13 cellular contexts compared by ENCODE assay signal in genomic region chr7:6243168-6243567, GRCh38. TPM values are rescaled to one million over a fixed set of nuclear protein-coding genes. Genes with fewer than 3 reads are reported as not detected.
DNase-seq lines count a peak whose midpoint lies in the region; ATAC-seq and TF ChIP-seq lines count a peak whose summit lies in the region.
"Had no signal": no experiment of that assay in that cellular context is flagged by ENCODE, and none has a peak within 500 bp of the region (broad histone marks: within the 10 kb centered on the region; RNA-seq: fewer than 3 reads in every experiment).

No MANE protein-coding gene starts in this region.

- no peaks in the 10 kb centered on the region for H3K9me3 Mint-ChIP-seq in natural killer cell
- no peaks in the 10 kb centered on the region for H3K9me3 Mint-ChIP-seq in natural killer cell treated with Interleukin-12 subunit alpha and Interleukin-12 subunit beta and Interleukin-15 and Interleukin-18, amount 100 ng/mL, for 72 hours
- no peaks in the 10 kb centered on the region for H3K9me3 Mint-ChIP-seq in osteocyte (ENCODE audit: unreplicated experiment)
- H3K9me3 Mint-ChIP-seq in WTC11: no peaks in the 10 kb centered on the region

- 0 out of 2 replicates have a peak overlapping the region, but pooled peaks have one; percentile 9 for H3K27ac ChIP-seq in RWPE1
- H3K27ac ChIP-seq: BLaER1 had no signal

- peak overlapping the region; percentile 21 for H3K4me3 Mint-ChIP-seq in natural killer cell
- H3K4me3 Mint-ChIP-seq in natural killer cell treated with Interleukin-12 subunit alpha and Interleukin-12 subunit beta and Interleukin-15 and Interleukin-18, amount 100 ng/mL, for 72 hours: no peak overlapping the region
- no peak overlapping the region for H3K4me3 Mint-ChIP-seq in osteocyte (ENCODE audit: unreplicated experiment)
- H3K4me3 Mint-ChIP-seq in WTC11: no peak overlapping the region
- H3K4me3 Mint-ChIP-seq: IgD-negative memory B cell had no signal

- DNase-seq in natural killer cell (no peak), RWPE1 (ENCODE audit: low spot score) (no peak), osteocyte (ENCODE audit: extremely low spot score, unreplicated experiment) (no peak), WTC11 (ENCODE audit: low spot score) (no peak)
- DNase-seq in natural killer cell treated with Interleukin-12 subunit alpha and Interleukin-12 subunit beta and Interleukin-15 and Interleukin-18, amount 100 ng/mL, for 72 hours (ENCODE audit: low spot score): no peak
- no peak for DNase-seq in activated CD8-positive, alpha-beta memory T cell treated with anti-CD3 and anti-CD28 coated beads for 24 hours
- DNase-seq: 8988T, AML-193, DMS53, H7 had no signal

- H3K36me3 Mint-ChIP-seq in natural killer cell (no peaks in the 10 kb centered on the region), osteocyte (ENCODE audit: unreplicated experiment) (peaks cover 2% of the 10 kb centered on the region), WTC11 (no peaks in the 10 kb centered on the region)
- H3K36me3 Mint-ChIP-seq in natural killer cell treated with Interleukin-12 subunit alpha and Interleukin-12 subunit beta and Interleukin-15 and Interleukin-18, amount 100 ng/mL, for 72 hours: no peaks in the 10 kb centered on the region

- TF ChIP-seq CTCF in natural killer cell (IDR thresholded peaks at IDR 0.05): no peak
- TF ChIP-seq CTCF in RWPE1 (conservative IDR thresholded peaks at IDR 0.05; ENCODE audit: low read depth): no peak
- TF ChIP-seq CTCF in osteocyte (IDR thresholded peaks at IDR 0.05): no peak
- TF ChIP-seq CTCF in WTC11 (IDR thresholded peaks at IDR 0.05): no peak

- POLR2A ChIA-PET in RWPE1 (lab: Yijun Ruan, JAX; ENCODE audit: low non-redundant PET): no interaction called here
- POLR2A ChIA-PET in WTC11 (lab: Charles Lee): no interaction called here

- H3K4me1 Mint-ChIP-seq in natural killer cell (peaks cover 18 to 42% of the 10 kb centered on the region in 2 donors), osteocyte (ENCODE audit: unreplicated experiment) (peaks cover 61% of the 10 kb centered on the region), WTC11 (peaks cover 37% of the 10 kb centered on the region)
- H3K4me1 Mint-ChIP-seq in natural killer cell treated with Interleukin-12 subunit alpha and Interleukin-12 subunit beta and Interleukin-15 and Interleukin-18, amount 100 ng/mL, for 72 hours (ENCODE audit: low read depth in 2 of 2): peaks cover 14 to 33% of the 10 kb centered on the region in 2 donors

- CTCF ChIA-PET in RWPE1 (lab: Yijun Ruan, JAX): no interaction called here
- CTCF ChIA-PET in WTC11 (lab: Charles Lee): no interaction called here

- intact Hi-C loops in natural killer cell (cut with micrococcal nuclease): no loop called here

- no peak for ATAC-seq in natural killer cell
- ATAC-seq in natural killer cell treated with Interleukin-12 subunit alpha and Interleukin-12 subunit beta and Interleukin-15 and Interleukin-18, amount 100 ng/mL, for 72 hours: no peak
- no peak for ATAC-seq in WTC11
- no peak for ATAC-seq in GM19455 (IDR thresholded peaks at IDR 0.05; ENCODE audit: unreplicated experiment)

- H3K27ac Mint-ChIP-seq in natural killer cell (peak overlapping the region in 1 of 2 donors; percentile 89), osteocyte (ENCODE audit: unreplicated experiment) (peak overlapping the region; percentile 23), WTC11 (no peak overlapping the region)
- H3K27ac Mint-ChIP-seq in natural killer cell treated with Interleukin-12 subunit alpha and Interleukin-12 subunit beta and Interleukin-15 and Interleukin-18, amount 100 ng/mL, for 72 hours: no peak overlapping the region
- H3K27ac Mint-ChIP-seq: IgD-negative memory B cell had no signal

- H3K27me3 Mint-ChIP-seq in natural killer cell (ENCODE audit: low read depth in 2 of 2) (no peaks in the 10 kb centered on the region), osteocyte (ENCODE audit: unreplicated experiment) (no peaks in the 10 kb centered on the region), WTC11 (ENCODE audit: low read depth) (no peaks in the 10 kb centered on the region)
- peaks cover 0 to 2% of the 10 kb centered on the region in 2 donors for H3K27me3 Mint-ChIP-seq in natural killer cell treated with Interleukin-12 subunit alpha and Interleukin-12 subunit beta and Interleukin-15 and Interleukin-18, amount 100 ng/mL, for 72 hours

TF ChIP-seq in WTC11, 78 proteins besides CTCF, POLR2A, EP300 and RAD21:
- no peak for TF ChIP-seq ZNF317 (CRISPR knock-in tag; IDR thresholded peaks at IDR 0.05; ENCODE audit: borderline replicate concordance, low read depth)
- no peak for TF ChIP-seq SOX15 (CRISPR knock-in tag; IDR thresholded peaks at IDR 0.05)
- no peak for TF ChIP-seq ZNF396 (CRISPR knock-in tag; IDR thresholded peaks at IDR 0.05; ENCODE audit: borderline replicate concordance)
- no peak for TF ChIP-seq JUN (CRISPR knock-in tag; IDR thresholded peaks at IDR 0.05)
- TF ChIP-seq ELF4 (CRISPR knock-in tag; IDR thresholded peaks at IDR 0.05; ENCODE audit: low read depth): no peak
TF ChIP-seq in WTC11: peak in this region for 0.

RNA-seq across cellular contexts. Expression of gene CYTH3, which starts 29.3 kb away (rescaled TPM):
- total RNA-seq in natural killer cell (10 to 100 TPM in 2 of 3 donors, 1 to 10 TPM in 1; 7.7 to 42.6 (median 13.6) TPM), osteocyte (63.9 and 66.6 TPM in 2 replicates), WTC11 (2021) (11.8 to 13.2 TPM (median 12.5 TPM) in 3 replicates)
- 1 to 10 TPM in 1 of 2 donors, under 1 TPM in 1; 0.64 to 5.4 TPM for total RNA-seq in natural killer cell treated with Interleukin-12 subunit alpha and Interleukin-12 subunit beta and Interleukin-15 and Interleukin-18, amount 100 ng/mL, for 72 hours
